ENCODE assay signal across 9 cellular contexts in genomic region chr16:84044108-84044488, GRCh38. TPM values are rescaled to one million over a fixed set of nuclear protein-coding genes. Genes with fewer than 3 reads are reported as not detected.
DNase-seq lines count a peak whose midpoint lies in the region; ATAC-seq and TF ChIP-seq lines count a peak whose summit lies in the region.
"Had no signal": no experiment of that assay in that cellular context is flagged by ENCODE, and none has a peak within 500 bp of the region (broad histone marks: within the 10 kb centered on the region; RNA-seq: fewer than 3 reads in every experiment).

No MANE protein-coding gene starts in this region.

- intact Hi-C loops in CD4-positive, alpha-beta T cell (cut with DNase I, micrococcal nuclease): no loop called here

- peak overlapping the region; percentile 4 for H3K27ac Mint-ChIP-seq in endothelial cell (ENCODE audit: unreplicated experiment)
- no peak overlapping the region for H3K27ac Mint-ChIP-seq in CD4-positive, alpha-beta T cell
- H3K27ac Mint-ChIP-seq: activated CD8-positive, alpha-beta memory T cell treated with anti-CD3 and anti-CD28 coated beads, Interleukin-2, amount 10 ng/mL, durations not matched to agents 7 days and 5 days had no signal

- no peak for TF ChIP-seq POLR2A in NB4 (IDR thresholded peaks at IDR 0.05; ENCODE audit: extremely low read depth, insufficient read length)

- no peak overlapping the region for H3K4me3 ChIP-seq in NB4 (ENCODE audit: low read depth, low read length)

- H3K36me3 Mint-ChIP-seq in endothelial cell (ENCODE audit: low read depth, unreplicated experiment): no peaks in the 10 kb centered on the region
- peaks cover 4% of the 10 kb centered on the region for H3K36me3 Mint-ChIP-seq in CD4-positive, alpha-beta T cell (ENCODE audit: low read depth)
- H3K36me3 Mint-ChIP-seq: activated CD8-positive, alpha-beta memory T cell treated with anti-CD3 and anti-CD28 coated beads, Interleukin-2, amount 10 ng/mL, durations not matched to agents 7 days and 5 days had no signal

- no peak overlapping the region for H3K27ac ChIP-seq in CD4-positive, alpha-beta T cell (ENCODE audit: low read depth, low read length)

- peaks cover 8% of the 10 kb centered on the region for H3K4me1 Mint-ChIP-seq in endothelial cell (ENCODE audit: unreplicated experiment)
- no peaks in the 10 kb centered on the region for H3K4me1 Mint-ChIP-seq in CD4-positive, alpha-beta T cell (ENCODE audit: low read depth)
- H3K4me1 Mint-ChIP-seq: activated CD8-positive, alpha-beta memory T cell treated with anti-CD3 and anti-CD28 coated beads, Interleukin-2, amount 10 ng/mL, durations not matched to agents 7 days and 5 days had no signal

- H3K27me3 Mint-ChIP-seq in endothelial cell (ENCODE audit: unreplicated experiment): peaks cover 5% of the 10 kb centered on the region
- peaks cover 19% of the 10 kb centered on the region for H3K27me3 Mint-ChIP-seq in CD4-positive, alpha-beta T cell

- peak; percentile 45 for TF ChIP-seq CTCF in NB4 (IDR thresholded peaks at IDR 0.05; ENCODE audit: low read depth, low read length)
- peak; percentile 23 for TF ChIP-seq CTCF in endothelial cell (IDR thresholded peaks at IDR 0.05; ENCODE audit: unreplicated experiment)
- TF ChIP-seq CTCF in CD4-positive, alpha-beta T cell (IDR thresholded peaks at IDR 0.05): no peak

- no peak overlapping the region for H3K4me3 Mint-ChIP-seq in endothelial cell (ENCODE audit: unreplicated experiment)
- no peak overlapping the region for H3K4me3 Mint-ChIP-seq in CD4-positive, alpha-beta T cell
- H3K4me3 Mint-ChIP-seq: activated CD8-positive, alpha-beta memory T cell treated with anti-CD3 and anti-CD28 coated beads, Interleukin-2, amount 10 ng/mL, durations not matched to agents 7 days and 5 days had no signal

- H3K9me3 Mint-ChIP-seq in endothelial cell (ENCODE audit: unreplicated experiment): no peaks in the 10 kb centered on the region
- no peaks in the 10 kb centered on the region for H3K9me3 Mint-ChIP-seq in CD4-positive, alpha-beta T cell

- H3K27me3 ChIP-seq in CD4-positive, alpha-beta T cell (ENCODE audit: control insufficient read depth, insufficient read depth, low read length): peaks cover 5% of the 10 kb centered on the region

- no peaks in the 10 kb centered on the region for H3K9me3 ChIP-seq in CD4-positive, alpha-beta T cell (ENCODE audit: control insufficient read depth, low read length)

- CTCF ChIA-PET in CD4-positive, alpha-beta T cell (lab: Charles Lee): no interaction called here

- POLR2A ChIA-PET in CD4-positive, alpha-beta T cell (lab: Charles Lee): no interaction called here

- DNase-seq in NOMO-1 treated with dmso at 0.1 percent for 144 hours (lab: John Stamatoyannopoulos, UW; ENCODE audit: unreplicated experiment) (peak; percentile 2), NOMO-1 treated with DMSO at 0.1 percent for 48 hours (lab: John Stamatoyannopoulos, UW; ENCODE audit: unreplicated experiment) (no peak), NB4 (ENCODE audit: low read depth) (peak; percentile 55), endothelial cell (ENCODE audit: low spot score) (peak; percentile 52), renal cortical epithelial cell (ENCODE audit: low read depth) (peak; percentile 41)
- DNase-seq in CD4-positive, alpha-beta T cell: no peak
- DNase-seq: activated CD8-positive, alpha-beta memory T cell treated with anti-CD3 and anti-CD28 coated beads, Interleukin-2, amount 10 ng/mL, durations not matched to agents 7 days and 5 days had no signal

- ATAC-seq in GM19023 (IDR thresholded peaks at IDR 0.05; ENCODE audit: unreplicated experiment): no peak
- ATAC-seq in CD4-positive, alpha-beta T cell (ENCODE audit: poor library complexity): no peak
- ATAC-seq in HG03521 (IDR thresholded peaks at IDR 0.05; ENCODE audit: unreplicated experiment): no peak
- ATAC-seq: activated CD8-positive, alpha-beta memory T cell treated with anti-CD3 and anti-CD28 coated beads, Interleukin-2, amount 10 ng/mL, durations not matched to agents 7 days and 5 days had no signal

RNA-seq across cellular contexts. Expression of gene SLC38A8, which starts 1.5 kb away (rescaled TPM):
- total RNA-seq in endothelial cell (ENCODE audit: unreplicated experiment) (not detected), renal cortical epithelial cell (not detected in 2 replicates)
- total RNA-seq in CD4-positive, alpha-beta T cell: not detected
- total RNA-seq: activated CD8-positive, alpha-beta memory T cell treated with anti-CD3 and anti-CD28 coated beads, Interleukin-2, amount 10 ng/mL, durations not matched to agents 7 days and 5 days had no signal

Comparison
In these comparisons a context has a peak if more than half of its experiments do, and no peak if none do; other contexts are left out.
1. DNase-seq: peak in NOMO-1 treated with dmso at 0.1 percent for 144 hours (single experiment), NB4 (single experiment), endothelial cell (single experiment) and renal cortical epithelial cell (single experiment); none in NOMO-1 treated with DMSO at 0.1 percent for 48 hours (single experiment) and CD4-positive, alpha-beta T cell (0 of 10).